ENCODE assay signal across 28 cellular contexts in the genomic region with DNA sequence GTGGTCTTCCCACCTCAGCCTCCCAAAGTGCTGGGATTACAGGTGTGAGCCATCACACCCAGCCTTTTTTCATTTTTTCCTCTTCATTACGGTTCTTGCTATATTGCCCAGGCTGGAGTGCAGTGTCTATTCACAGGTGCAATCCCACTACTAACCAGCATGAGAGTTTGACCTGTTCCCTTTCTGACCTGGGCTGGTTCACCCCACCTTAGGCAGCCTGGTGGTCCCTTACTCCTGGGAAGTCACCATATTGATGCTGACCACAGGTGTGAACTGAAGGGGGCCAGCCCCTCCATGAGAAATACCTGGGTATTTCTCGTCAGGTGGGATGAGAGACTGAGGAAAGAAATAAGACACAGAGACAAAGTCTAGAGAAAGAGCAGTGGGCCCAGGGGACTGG. TPM values are rescaled to one million over a fixed set of nuclear protein-coding genes. Genes with fewer than 3 reads are reported as not detected.
DNase-seq lines count a peak whose midpoint lies in the region; ATAC-seq and TF ChIP-seq lines count a peak whose summit lies in the region.
"Had no signal": no experiment of that assay in that cellular context is flagged by ENCODE, and none has a peak within 500 bp of the region (broad histone marks: within the 10 kb centered on the region; RNA-seq: fewer than 3 reads in every experiment).

No MANE protein-coding gene starts in this region.

- H3K4me1 Mint-ChIP-seq in activated CD4-positive, alpha-beta memory T cell treated with anti-CD3 and anti-CD28 coated beads for 36 hours (ENCODE audit: low read depth) = peaks cover 9% of the 10 kb centered on the region
- H3K4me1 Mint-ChIP-seq: activated CD4-positive, alpha-beta T cell treated with anti-CD3 and anti-CD28 coated beads, Interleukin-2, amount 10 ng/mL, durations not matched to agents 7 days and 5 days; activated naive CD8-positive, alpha-beta T cell treated with anti-CD3 and anti-CD28 coated beads, Interleukin-2, amount 10 ng/mL, durations not matched to agents 7 days and 5 days; stimulated activated naive CD8-positive, alpha-beta T cell treated with anti-CD3 and anti-CD28 coated beads, Interleukin-15, amount 100 ng/mL, for 72 hours had no signal

- intact Hi-C loops in Panc1 (cut with micrococcal nuclease; ENCODE audit: unreplicated experiment) (no loop called here), transverse colon (cut with DNase I; ENCODE audit: low total_unique reads) (no loop called here), ovary (cut with DNase I) (no loop called here)
- intact Hi-C loops in activated CD4-positive, alpha-beta memory T cell treated with anti-CD3 and anti-CD28 coated beads for 36 hours (cut with micrococcal nuclease) = no loop called here

- no peaks in the 10 kb centered on the region for H3K9me3 Mint-ChIP-seq in activated CD4-positive, alpha-beta memory T cell treated with anti-CD3 and anti-CD28 coated beads for 36 hours
- H3K9me3 Mint-ChIP-seq: activated CD4-positive, alpha-beta T cell treated with anti-CD3 and anti-CD28 coated beads, Interleukin-2, amount 10 ng/mL, durations not matched to agents 7 days and 5 days; activated naive CD8-positive, alpha-beta T cell treated with anti-CD3 and anti-CD28 coated beads, Interleukin-2, amount 10 ng/mL, durations not matched to agents 7 days and 5 days; neural crest cell; stimulated activated naive CD8-positive, alpha-beta T cell treated with anti-CD3 and anti-CD28 coated beads, Interleukin-15, amount 100 ng/mL, for 72 hours had no signal

- no peak overlapping the region for H3K27ac Mint-ChIP-seq in activated CD4-positive, alpha-beta memory T cell treated with anti-CD3 and anti-CD28 coated beads for 36 hours
- H3K27ac Mint-ChIP-seq: activated CD4-positive, alpha-beta T cell treated with anti-CD3 and anti-CD28 coated beads, Interleukin-2, amount 10 ng/mL, durations not matched to agents 7 days and 5 days; activated naive CD8-positive, alpha-beta T cell treated with anti-CD3 and anti-CD28 coated beads, Interleukin-2, amount 10 ng/mL, durations not matched to agents 7 days and 5 days; stimulated activated naive CD8-positive, alpha-beta T cell treated with anti-CD3 and anti-CD28 coated beads, Interleukin-15, amount 100 ng/mL, for 72 hours had no signal

- H3K27me3 ChIP-seq in Panc1 (ENCODE audit: control insufficient read depth, insufficient read depth, low read length) (no peaks in the 10 kb centered on the region), transverse colon (no peaks in the 10 kb centered on the region), ovary (no peaks in the 10 kb centered on the region)
- H3K27me3 ChIP-seq: thyroid gland had no signal

- H3K4me3 ChIP-seq in GM12875 (ENCODE audit: low read depth, low read length) (no peak overlapping the region), Panc1 (ENCODE audit: low read depth in 2 of 2, low read length in 2 of 2) (no peak overlapping the region), transverse colon (no peak overlapping the region), ovary (no peak overlapping the region)
- H3K4me3 ChIP-seq: thyroid gland had no signal

- POLR2A ChIA-PET in Panc1 (lab: Charles Lee) = no interaction called here
- POLR2A ChIA-PET in activated CD4-positive, alpha-beta memory T cell treated with anti-CD3 and anti-CD28 coated beads for 36 hours (lab: Charles Lee) = no interaction called here

- ATAC-seq in Panc1 (no peak), HG03025 (IDR thresholded peaks at IDR 0.05; ENCODE audit: low FRiP score, unreplicated experiment) (no peak)
- ATAC-seq: PC-3; right cardiac atrium; stimulated activated naive CD8-positive, alpha-beta T cell treated with anti-CD3 and anti-CD28 coated beads, Interleukin-15, amount 100 ng/mL, for 72 hours had no signal

- no peaks in the 10 kb centered on the region for H3K36me3 ChIP-seq in Panc1 (ENCODE audit: control insufficient read depth, insufficient read depth, low read length)
- H3K36me3 ChIP-seq in transverse colon = no peaks in the 10 kb centered on the region
- H3K36me3 ChIP-seq in ovary = no peaks in the 10 kb centered on the region
- H3K36me3 ChIP-seq: thyroid gland had no signal

- in situ Hi-C loops in Panc1 (cut with HindIII; ENCODE audit: low pct_unique_long_range_greater_than_20kb, low sequenced_read_pairs) (no loop called here), transverse colon (cut with MboI; ENCODE audit: low pct_ligation_motif_present in 1 of 4, low pct_unique_long_range_greater_than_20kb in 1 of 4, low sequenced_read_pairs in 3 of 4) (no loop called here)

- CTCF ChIA-PET in Panc1 (lab: Charles Lee) = no interaction called here
- CTCF ChIA-PET in activated CD4-positive, alpha-beta memory T cell treated with anti-CD3 and anti-CD28 coated beads for 36 hours (lab: Charles Lee) = no interaction called here

- TF ChIP-seq EP300 in transverse colon (IDR thresholded peaks at IDR 0.05; ENCODE audit: low read depth) (no peak), ovary (IDR thresholded peaks at IDR 0.05) (no peak)

- no peak for TF ChIP-seq POLR2A in transverse colon (IDR thresholded peaks at IDR 0.05)
- TF ChIP-seq POLR2A in ovary (IDR thresholded peaks at IDR 0.05) = no peak

- BruUV-seq in Panc1 (replicated peaks; lab: Mats Ljungman, UMichigan) = no TSS peak

- TF ChIP-seq CTCF in GM12875 (IDR thresholded peaks at IDR 0.05; ENCODE audit: borderline replicate concordance, insufficient read depth, low read depth, low read length) = 0 out of 2 replicates have a peak, but pooled peaks have one; percentile 0
- TF ChIP-seq CTCF in Panc1 (IDR thresholded peaks at IDR 0.05) = no peak
- peak in 2 of 5 experiments; percentile 7 to 53 for TF ChIP-seq CTCF in transverse colon (IDR thresholded peaks at IDR 0.05)
- TF ChIP-seq CTCF in ovary (IDR thresholded peaks at IDR 0.05) = no peak

- peak overlapping the region; percentile 98 for H3K27ac ChIP-seq in Panc1 (ENCODE audit: low read length)
- peak overlapping the region; percentile 60 for H3K27ac ChIP-seq in epithelial cell of prostate
- peak overlapping the region; percentile 43 to 80 (median 67) for H3K27ac ChIP-seq in transverse colon
- no peak overlapping the region for H3K27ac ChIP-seq in ovary
- H3K27ac ChIP-seq: thyroid gland had no signal

- no peak overlapping the region for H3K4me3 Mint-ChIP-seq in activated CD4-positive, alpha-beta memory T cell treated with anti-CD3 and anti-CD28 coated beads for 36 hours
- H3K4me3 Mint-ChIP-seq: activated CD4-positive, alpha-beta T cell treated with anti-CD3 and anti-CD28 coated beads, Interleukin-2, amount 10 ng/mL, durations not matched to agents 7 days and 5 days; activated naive CD8-positive, alpha-beta T cell treated with anti-CD3 and anti-CD28 coated beads, Interleukin-2, amount 10 ng/mL, durations not matched to agents 7 days and 5 days; stimulated activated naive CD8-positive, alpha-beta T cell treated with anti-CD3 and anti-CD28 coated beads, Interleukin-15, amount 100 ng/mL, for 72 hours had no signal

- H3K9me3 ChIP-seq in Panc1 (ENCODE audit: control insufficient read depth, insufficient read depth, low read depth, low read length) (no peaks in the 10 kb centered on the region), transverse colon (no peaks in the 10 kb centered on the region), ovary (no peaks in the 10 kb centered on the region)
- H3K9me3 ChIP-seq: thyroid gland had no signal

- WGBS in transverse colon (ENCODE audit: low coverage in 1 of 2), 2 donors = 74 to 80% methylated on average over 1 to 2 of the region's 2 CpGs
- 94% methylated on average over 2 of the region's 2 CpGs for WGBS in ovary, 3 donors

- H3K4me1 ChIP-seq in Panc1 (ENCODE audit: control insufficient read depth, insufficient read depth, low read length) (peaks cover 49% of the 10 kb centered on the region), transverse colon (peaks cover 22 to 80% (median 61%) of the 10 kb centered on the region in 4 donors), ovary (ENCODE audit: insufficient read depth) (no peaks in the 10 kb centered on the region)
- H3K4me1 ChIP-seq: thyroid gland had no signal

- H3K27me3 Mint-ChIP-seq in activated CD4-positive, alpha-beta memory T cell treated with anti-CD3 and anti-CD28 coated beads for 36 hours = peaks cover 1% of the 10 kb centered on the region
- H3K27me3 Mint-ChIP-seq: activated CD4-positive, alpha-beta T cell treated with anti-CD3 and anti-CD28 coated beads, Interleukin-2, amount 10 ng/mL, durations not matched to agents 7 days and 5 days; stimulated activated naive CD8-positive, alpha-beta T cell treated with anti-CD3 and anti-CD28 coated beads, Interleukin-15, amount 100 ng/mL, for 72 hours had no signal

- no peaks in the 10 kb centered on the region for H3K36me3 Mint-ChIP-seq in activated CD4-positive, alpha-beta memory T cell treated with anti-CD3 and anti-CD28 coated beads for 36 hours
- H3K36me3 Mint-ChIP-seq: activated naive CD8-positive, alpha-beta T cell treated with anti-CD3 and anti-CD28 coated beads, Interleukin-2, amount 10 ng/mL, durations not matched to agents 7 days and 5 days had no signal

- DNase-seq in Panc1 (ENCODE audit: low read depth, low spot score) (no peak), epithelial cell of prostate (ENCODE audit: low read depth, low spot score) (no peak), transverse colon (no peak), ovary (no peak)
- DNase-seq in activated CD4-positive, alpha-beta memory T cell treated with anti-CD3 and anti-CD28 coated beads for 36 hours = no peak
- DNase-seq: activated CD4-positive, alpha-beta T cell treated with anti-CD3 and anti-CD28 coated beads, Interleukin-2, amount 10 ng/mL, durations not matched to agents 7 days and 5 days; activated gamma-delta T cell treated with Interleukin-2 at 50 U/mL for 16 hours; activated naive CD8-positive, alpha-beta T cell treated with anti-CD3 and anti-CD28 coated beads, Interleukin-2, amount 10 ng/mL, durations not matched to agents 7 days and 5 days; activated T-cell treated with anti-CD3 and anti-CD28 coated beads, Interleukin-2, amount 50 U/mL, for 48 hours; aorta; DND-41; effector CD8-positive, alpha-beta T cell; NCI-H1930; NCI-H2171 treated with DMSO at 0.1 percent for 48 hours; NK-92 treated with Interleukin-12 subunit alpha and Interleukin-12 subunit beta, amount 100 ng/mL, for 24 hours; PC-3; right cardiac atrium; Right ventricle myocardium superior; stimulated activated CD4-positive, alpha-beta T cell treated with anti-CD3 and anti-CD28 coated beads, Interleukin-2, amount 100 ng/mL, for 48 hours; stimulated activated naive CD8-positive, alpha-beta T cell treated with anti-CD3 and anti-CD28 coated beads, Interleukin-15, amount 100 ng/mL, for 72 hours; T-helper 2 cell; thyroid gland had no signal

RNA-seq across cellular contexts. Expression of a gene that starts 2.4 kb away (rescaled TPM):
- 0.33 TPM for total RNA-seq in Panc1 (2021; ENCODE audit: unreplicated experiment)
- polyA plus RNA-seq in Panc1 (2012; ENCODE audit: insufficient read length) = 0.15 TPM
- total RNA-seq in transverse colon = 1 to 10 TPM; 1.2 to 6.5 (median 3.5) TPM
- not detected for total RNA-seq in activated CD4-positive, alpha-beta memory T cell treated with anti-CD3 and anti-CD28 coated beads for 36 hours
- total RNA-seq in ovary = under 1 TPM; 0.05 to 0.46 (median 0.13) TPM
- under 1 TPM; 0.25 to 0.68 TPM for polyA plus RNA-seq in ovary
- total RNA-seq: activated CD4-positive, alpha-beta T cell treated with anti-CD3 and anti-CD28 coated beads, Interleukin-2, amount 10 ng/mL, durations not matched to agents 7 days and 5 days; activated naive CD8-positive, alpha-beta T cell treated with anti-CD3 and anti-CD28 coated beads, Interleukin-2, amount 10 ng/mL, durations not matched to agents 7 days and 5 days; aorta; epithelial cell of proximal tubule; glomerular endothelial cell; H1; neural crest cell; PC-3; thyroid gland had no signal
- polyA plus RNA-seq: H1 had no signal

RNA-seq across cellular contexts. Expression of a gene that starts 18.4 kb away (rescaled TPM):
- 111 TPM for total RNA-seq in Panc1 (2021; ENCODE audit: unreplicated experiment)
- 33.9 TPM for polyA plus RNA-seq in Panc1 (2012; ENCODE audit: insufficient read length)
- total RNA-seq in transverse colon = 1,000 to 10,000 TPM in 2 of 4 donors, 100 to 1,000 TPM in 2; 233 to 1,489 (median 1,023) TPM
- total RNA-seq in activated CD4-positive, alpha-beta memory T cell treated with anti-CD3 and anti-CD28 coated beads for 36 hours = 1 to 10 TPM; 5.9 to 6.2 TPM
- 10 to 100 TPM; 11.0 to 19.0 (median 16.9) TPM for total RNA-seq in ovary
- 10 to 100 TPM in 1 of 2 donors, 1 to 10 TPM in 1; 4.4 to 13.3 TPM for polyA plus RNA-seq in ovary

RNA-seq across cellular contexts. Expression of a gene that starts 58.3 kb away (rescaled TPM):
- total RNA-seq in Panc1 (2021; ENCODE audit: unreplicated experiment) = 7.1 TPM
- 3.5 TPM for polyA plus RNA-seq in Panc1 (2012; ENCODE audit: insufficient read length)
- total RNA-seq in transverse colon = 1 to 10 TPM in 2 of 4 donors, under 1 TPM in 2; 0.20 to 2.5 (median 1.6) TPM
- total RNA-seq in activated CD4-positive, alpha-beta memory T cell treated with anti-CD3 and anti-CD28 coated beads for 36 hours = 1 to 10 TPM; 2.5 to 2.6 TPM
- 1 to 10 TPM; 2.0 to 6.1 (median 5.5) TPM for total RNA-seq in ovary
- 1 to 10 TPM; 4.2 to 7.6 TPM for polyA plus RNA-seq in ovary

RNA-seq across cellular contexts. Expression of a gene that starts 58.3 kb away (rescaled TPM):
- total RNA-seq in Panc1 (2021; ENCODE audit: unreplicated experiment) (56.2 TPM), transverse colon (10 to 100 TPM; 29.9 to 93.5 (median 38.1) TPM), ovary (10 to 100 TPM; 24.3 to 32.1 (median 28.1) TPM)
- 33.8 TPM for polyA plus RNA-seq in Panc1 (2012; ENCODE audit: insufficient read length)
- 10 to 100 TPM; 29.4 to 31.3 TPM for total RNA-seq in activated CD4-positive, alpha-beta memory T cell treated with anti-CD3 and anti-CD28 coated beads for 36 hours
- 10 to 100 TPM; 14.1 to 30.4 TPM for polyA plus RNA-seq in ovary

Comparison
In these comparisons a context has a peak if more than half of its experiments do, and no peak if none do; other contexts are left out.
1. H3K27ac ChIP-seq: peak in Panc1 (single experiment), epithelial cell of prostate (single experiment) and transverse colon (4 of 4); none in ovary (0 of 2).